ENCODE assay signal across 14 cellular contexts in genomic region chr7:44144968-44145418, GRCh38. TPM values are rescaled to one million over a fixed set of nuclear protein-coding genes. Genes with fewer than 3 reads are reported as not detected.
DNase-seq lines count a peak whose midpoint lies in the region; ATAC-seq, FAIRE-seq and TF ChIP-seq lines count a peak whose summit lies in the region.
"Had no signal": no experiment of that assay in that cellular context is flagged by ENCODE, and none has a peak within 500 bp of the region (broad histone marks: within the 10 kb centered on the region; RNA-seq: fewer than 3 reads in every experiment).

No MANE protein-coding gene starts in this region.

- no peak overlapping the region for H3K4me3 ChIP-seq in HepG2 (replicated peaks in 1 of 3; ENCODE audit: insufficient read depth in 1 of 3, low read depth in 2 of 3, low read length in 3 of 3)
- H3K4me3 ChIP-seq: MG63 had no signal

- FAIRE-seq in HepG2 (lab: Jason Lieb, UNC): no peak
- FAIRE-seq: frontal cortex had no signal

- no peak for TF ChIP-seq POLR2A in HepG2 (IDR thresholded peaks at IDR 0.05; ENCODE audit: insufficient read depth in 1 of 2, low read depth in 2 of 2, low read length in 2 of 2)

- no peak overlapping the region for H3K9ac ChIP-seq in HepG2 (ENCODE audit: insufficient read depth, low read depth, low read length)

- H4K20me1 ChIP-seq in HepG2 (ENCODE audit: insufficient read depth, low read length): no peaks in the 10 kb centered on the region

- H3K27ac Mint-ChIP-seq in activated naive CD8-positive, alpha-beta T cell treated with anti-CD3 and anti-CD28 coated beads for 36 hours: peak overlapping the region; percentile 87
- H3K27ac Mint-ChIP-seq in stimulated activated naive CD8-positive, alpha-beta T cell treated with anti-CD3 and anti-CD28 coated beads, Interleukin-15, amount 100 ng/mL, for 72 hours: peak overlapping the region in 1 of 2 donors; percentile 48

- H2AFZ ChIP-seq in HepG2 (ENCODE audit: low read length): no peak overlapping the region

- WGBS in HepG2 (ENCODE audit: low lambda C conversion rate): 77% methylated on average over 15 of the region's 27 CpGs

- intact Hi-C loops in HepG2 (cut with micrococcal nuclease; ENCODE audit: unreplicated experiment): no loop called here

- no peaks in the 10 kb centered on the region for H3K79me2 ChIP-seq in HepG2 (ENCODE audit: insufficient read depth, low read length)

- H3K4me1 Mint-ChIP-seq in activated T-cell treated with anti-CD3 and anti-CD28 coated beads, Interleukin-2, amount 50 U/mL, for 4 hours (ENCODE audit: low read depth): peaks cover 4% of the 10 kb centered on the region
- H3K4me1 Mint-ChIP-seq in activated naive CD8-positive, alpha-beta T cell treated with anti-CD3 and anti-CD28 coated beads for 36 hours: peaks cover 9% of the 10 kb centered on the region
- H3K4me1 Mint-ChIP-seq in stimulated activated naive CD8-positive, alpha-beta T cell treated with anti-CD3 and anti-CD28 coated beads, Interleukin-15, amount 100 ng/mL, for 72 hours: peaks cover 16% of the 10 kb centered on the region

- H3K4me1 ChIP-seq in HepG2 (ENCODE audit: insufficient read depth, low read length): no peaks in the 10 kb centered on the region

- no peak overlapping the region for H3K27ac ChIP-seq in HepG2 (ENCODE audit: extremely low read length, insufficient read depth, low read length)
- H3K27ac ChIP-seq: SJSA1 had no signal

- no peaks in the 10 kb centered on the region for H3K9me3 Mint-ChIP-seq in activated T-cell treated with anti-CD3 and anti-CD28 coated beads, Interleukin-2, amount 50 U/mL, for 4 hours
- H3K9me3 Mint-ChIP-seq in activated naive CD8-positive, alpha-beta T cell treated with anti-CD3 and anti-CD28 coated beads for 36 hours: no peaks in the 10 kb centered on the region
- H3K9me3 Mint-ChIP-seq in stimulated activated naive CD8-positive, alpha-beta T cell treated with anti-CD3 and anti-CD28 coated beads, Interleukin-15, amount 100 ng/mL, for 72 hours: no peaks in the 10 kb centered on the region

- no peaks in the 10 kb centered on the region for H3K36me3 Mint-ChIP-seq in activated T-cell treated with anti-CD3 and anti-CD28 coated beads, Interleukin-2, amount 50 U/mL, for 4 hours (ENCODE audit: insufficient read depth)
- no peaks in the 10 kb centered on the region for H3K36me3 Mint-ChIP-seq in activated naive CD8-positive, alpha-beta T cell treated with anti-CD3 and anti-CD28 coated beads for 36 hours

- no peak for ATAC-seq in activated T-cell treated with anti-CD3 and anti-CD28 coated beads, Interleukin-2, amount 50 U/mL, for 4 hours
- no peak for ATAC-seq in HepG2
- no peak for ATAC-seq in stimulated activated naive CD8-positive, alpha-beta T cell treated with anti-CD3 and anti-CD28 coated beads, Interleukin-15, amount 100 ng/mL, for 72 hours

- H3K27me3 Mint-ChIP-seq in activated T-cell treated with anti-CD3 and anti-CD28 coated beads, Interleukin-2, amount 50 U/mL, for 4 hours (ENCODE audit: low read depth): peaks cover 9% of the 10 kb centered on the region
- H3K27me3 Mint-ChIP-seq in activated naive CD8-positive, alpha-beta T cell treated with anti-CD3 and anti-CD28 coated beads for 36 hours: peaks cover 3% of the 10 kb centered on the region
- peaks cover 12% of the 10 kb centered on the region for H3K27me3 Mint-ChIP-seq in stimulated activated naive CD8-positive, alpha-beta T cell treated with anti-CD3 and anti-CD28 coated beads, Interleukin-15, amount 100 ng/mL, for 72 hours

- DNase-seq in activated T-cell treated with anti-CD3 and anti-CD28 coated beads, Interleukin-2, amount 50 U/mL, for 4 hours: no peak
- no peak for DNase-seq in activated T-cell treated with anti-CD3 and anti-CD28 coated beads, Interleukin-2, amount 50 U/mL, for 1 hour
- DNase-seq in activated naive CD8-positive, alpha-beta T cell treated with anti-CD3 and anti-CD28 coated beads for 36 hours: no peak
- no peak for DNase-seq in HepG2 (ENCODE audit: low spot score)
- no peak for DNase-seq in stimulated activated naive CD8-positive, alpha-beta T cell treated with anti-CD3 and anti-CD28 coated beads, Interleukin-15, amount 100 ng/mL, for 72 hours
- DNase-seq in NCI-H2227 (lab: John Stamatoyannopoulos, UW; ENCODE audit: unreplicated experiment): no peak
- DNase-seq in activated gamma-delta T cell (lab: John Stamatoyannopoulos, UW): no peak
- no peak for DNase-seq in NCI-H748 (lab: John Stamatoyannopoulos, UW; ENCODE audit: unreplicated experiment)
- DNase-seq: GOT3, MG63 had no signal

- no peak for TF ChIP-seq EP300 in HepG2 (IDR thresholded peaks at IDR 0.05; ENCODE audit: low read depth in 2 of 2, low read length in 2 of 2)
- no peak for TF ChIP-seq EP300 in HepG2 (CRISPR knock-in tag; IDR thresholded peaks at IDR 0.05; ENCODE audit: borderline replicate concordance)

- no peaks in the 10 kb centered on the region for H3K36me3 ChIP-seq in HepG2 (replicated peaks in 1 of 2; ENCODE audit: control insufficient read depth in 1 of 2, insufficient read depth in 2 of 2, low read length in 2 of 2)
- H3K36me3 ChIP-seq: MG63, SJSA1 had no signal

- CTCF ChIA-PET in HepG2 (lab: Yijun Ruan, JAX; ENCODE audit: low intra/inter-chr PET ratio, low total read pairs): no interaction called here

- no peak for TF ChIP-seq RAD21 in HepG2 (CRISPR knock-in tag; IDR thresholded peaks at IDR 0.05)

- no TSS peak for BruUV-seq in HepG2 (replicated peaks; lab: Mats Ljungman, UMichigan)

- no peak for TF ChIP-seq CTCF in HepG2 (CRISPR knock-in tag; IDR thresholded peaks at IDR 0.05)

- in situ Hi-C loops in HepG2 (cut with HindIII; ENCODE audit: extremely low pct_ligation_motif_present, low pct_unique_long_range_greater_than_20kb): no loop called here

- H3K4me3 Mint-ChIP-seq in activated T-cell treated with anti-CD3 and anti-CD28 coated beads, Interleukin-2, amount 50 U/mL, for 4 hours: peak overlapping the region; percentile 61
- H3K4me3 Mint-ChIP-seq in activated naive CD8-positive, alpha-beta T cell treated with anti-CD3 and anti-CD28 coated beads for 36 hours: peak overlapping the region; percentile 76
- peak overlapping the region; percentile 66 to 80 for H3K4me3 Mint-ChIP-seq in stimulated activated naive CD8-positive, alpha-beta T cell treated with anti-CD3 and anti-CD28 coated beads, Interleukin-15, amount 100 ng/mL, for 72 hours

- H3K9me3 ChIP-seq in HepG2 (ENCODE audit: low read length): no peaks in the 10 kb centered on the region
- H3K9me3 ChIP-seq: MG63, SJSA1 had no signal

- POLR2A ChIA-PET in HepG2 (lab: Yijun Ruan, JAX): no interaction called here

- H3K27me3 ChIP-seq in HepG2 (ENCODE audit: control insufficient read depth in 1 of 2, insufficient read depth in 2 of 2, low read length in 2 of 2): peaks cover 0 to 24% of the 10 kb centered on the region in 2 experiments; a peak in 2 of 5 replicates
- H3K27me3 ChIP-seq: MG63 had no signal

- H3K4me2 ChIP-seq in HepG2 (ENCODE audit: low read depth, low read length): no peak overlapping the region

RNA-seq across cellular contexts. Expression of gene MYL7, which starts 3.9 kb away (rescaled TPM):
- total RNA-seq in activated T-cell treated with anti-CD3 and anti-CD28 coated beads, Interleukin-2, amount 50 U/mL, for 4 hours: under 1 TPM in 1 of 3 donors, not detected in 2; 0.55 TPM
- total RNA-seq in activated naive CD8-positive, alpha-beta T cell treated with anti-CD3 and anti-CD28 coated beads for 36 hours: not detected
- 1.7 and 1.8 TPM in 2 replicates for total RNA-seq in HepG2 (2016; rRNA removed; fragmentation: Illumina TruSeq; extraction: Trizol)
- total RNA-seq in HepG2 (2016; cell fraction: cytosol; rRNA removed; fragmentation: Illumina TruSeq; extraction: Trizol; ENCODE audit: low read depth): 0.62 TPM in 1 of 2 replicates, not detected in the other
- total RNA-seq in HepG2 (2016; cell fraction: insoluble cytoplasmic fraction; rRNA removed; fragmentation: Illumina TruSeq; extraction: Trizol): 0.56 and 1.0 TPM in 2 replicates
- 0.34 TPM in 1 of 2 replicates, not detected in the other for total RNA-seq in HepG2 (2016; cell fraction: membrane; rRNA removed; fragmentation: Illumina TruSeq; extraction: Trizol)
- total RNA-seq in HepG2 (2016; cell fraction: nucleus; rRNA removed; fragmentation: Illumina TruSeq; extraction: Trizol): not detected in 2 replicates
- not detected in 2 replicates for polyA plus RNA-seq in HepG2 (2011; rRNA removed)
- polyA plus RNA-seq in HepG2 (2011; cell fraction: cytosol; rRNA removed): 0.18 TPM in 1 of 2 replicates, not detected in the other
- 1.1 TPM in 1 of 2 replicates, not detected in the other for polyA plus RNA-seq in HepG2 (2011; cell fraction: nucleus; rRNA removed)
- polyA plus RNA-seq in HepG2 (2012): not detected in 2 replicates
- 0.51 TPM in 1 of 2 replicates, not detected in the other for polyA plus RNA-seq in HepG2 (2016; cell fraction: cytosol; fragmentation: Illumina TruSeq; extraction: Trizol; ENCODE audit: low read depth)
- polyA plus RNA-seq in HepG2 (2016; cell fraction: insoluble cytoplasmic fraction; fragmentation: Illumina TruSeq; extraction: Trizol; ENCODE audit: low read depth): 1.1 and 2.1 TPM in 2 replicates
- not detected in 2 replicates for polyA plus RNA-seq in HepG2 (2016; cell fraction: membrane; fragmentation: Illumina TruSeq; extraction: Trizol; ENCODE audit: low read depth)
- polyA plus RNA-seq in HepG2 (2016; cell fraction: nucleus; fragmentation: Illumina TruSeq; extraction: Trizol; ENCODE audit: insufficient read depth, low read depth): not detected in 2 replicates
- polyA minus RNA-seq in HepG2 (2011; rRNA and poly(A)+ RNA removed; ENCODE audit: low replicate concordance): not detected in 2 replicates
- polyA minus RNA-seq in HepG2 (2011; cell fraction: cytosol; rRNA and poly(A)+ RNA removed): not detected in 2 replicates
- polyA minus RNA-seq in HepG2 (2011; cell fraction: nucleus; rRNA and poly(A)+ RNA removed): not detected in 2 replicates
- total RNA-seq: NCI-H460, SJSA1 had no signal
- polyA plus RNA-seq: AG04450 had no signal

RNA-seq across cellular contexts. Expression of gene POLD2, which starts 21.6 kb away (rescaled TPM):
- 100 to 1,000 TPM; 336 to 373 (median 346) TPM for total RNA-seq in activated T-cell treated with anti-CD3 and anti-CD28 coated beads, Interleukin-2, amount 50 U/mL, for 4 hours
- 100 to 1,000 TPM; 287 to 296 TPM for total RNA-seq in activated naive CD8-positive, alpha-beta T cell treated with anti-CD3 and anti-CD28 coated beads for 36 hours
- total RNA-seq in HepG2 (2016; rRNA removed; fragmentation: Illumina TruSeq; extraction: Trizol): 87.6 and 98.8 TPM in 2 replicates
- total RNA-seq in HepG2 (2016; cell fraction: cytosol; rRNA removed; fragmentation: Illumina TruSeq; extraction: Trizol; ENCODE audit: low read depth): 118 and 152 TPM in 2 replicates
- total RNA-seq in HepG2 (2016; cell fraction: insoluble cytoplasmic fraction; rRNA removed; fragmentation: Illumina TruSeq; extraction: Trizol): 74.7 and 95.4 TPM in 2 replicates
- total RNA-seq in HepG2 (2016; cell fraction: membrane; rRNA removed; fragmentation: Illumina TruSeq; extraction: Trizol): 139 and 187 TPM in 2 replicates
- 49.1 and 55.1 TPM in 2 replicates for total RNA-seq in HepG2 (2016; cell fraction: nucleus; rRNA removed; fragmentation: Illumina TruSeq; extraction: Trizol)
- polyA plus RNA-seq in HepG2 (2011; rRNA removed): 86.7 and 95.1 TPM in 2 replicates
- 65.5 and 120 TPM in 2 replicates for polyA plus RNA-seq in HepG2 (2011; cell fraction: cytosol; rRNA removed)
- 88.2 and 88.7 TPM in 2 replicates for polyA plus RNA-seq in HepG2 (2011; cell fraction: nucleus; rRNA removed)
- polyA plus RNA-seq in HepG2 (2012): 64.0 and 65.2 TPM in 2 replicates
- polyA plus RNA-seq in HepG2 (2016; cell fraction: cytosol; fragmentation: Illumina TruSeq; extraction: Trizol; ENCODE audit: low read depth): 134 and 181 TPM in 2 replicates
- 104 and 131 TPM in 2 replicates for polyA plus RNA-seq in HepG2 (2016; cell fraction: insoluble cytoplasmic fraction; fragmentation: Illumina TruSeq; extraction: Trizol; ENCODE audit: low read depth)
- polyA plus RNA-seq in HepG2 (2016; cell fraction: membrane; fragmentation: Illumina TruSeq; extraction: Trizol; ENCODE audit: low read depth): 176 and 207 TPM in 2 replicates
- 104 and 121 TPM in 2 replicates for polyA plus RNA-seq in HepG2 (2016; cell fraction: nucleus; fragmentation: Illumina TruSeq; extraction: Trizol; ENCODE audit: insufficient read depth, low read depth)
- 82.4 and 267 TPM in 2 replicates for polyA minus RNA-seq in HepG2 (2011; rRNA and poly(A)+ RNA removed; ENCODE audit: low replicate concordance)
- 16.1 and 23.4 TPM in 2 replicates for polyA minus RNA-seq in HepG2 (2011; cell fraction: cytosol; rRNA and poly(A)+ RNA removed)
- polyA minus RNA-seq in HepG2 (2011; cell fraction: nucleus; rRNA and poly(A)+ RNA removed): 22.9 TPM in 2 replicates

RNA-seq across cellular contexts. Expression of gene AEBP1, which starts 40.8 kb away (rescaled TPM):
- total RNA-seq in activated T-cell treated with anti-CD3 and anti-CD28 coated beads, Interleukin-2, amount 50 U/mL, for 4 hours: 10 to 100 TPM; 26.7 to 36.3 (median 35.7) TPM
- total RNA-seq in activated naive CD8-positive, alpha-beta T cell treated with anti-CD3 and anti-CD28 coated beads for 36 hours: 10 to 100 TPM; 32.6 to 38.3 TPM
- total RNA-seq in HepG2 (2016; rRNA removed; fragmentation: Illumina TruSeq; extraction: Trizol): 0.22 TPM in 1 of 2 replicates, not detected in the other
- not detected in 2 replicates for total RNA-seq in HepG2 (2016; cell fraction: cytosol; rRNA removed; fragmentation: Illumina TruSeq; extraction: Trizol; ENCODE audit: low read depth)
- 0.04 TPM in 1 of 2 replicates, not detected in the other for total RNA-seq in HepG2 (2016; cell fraction: insoluble cytoplasmic fraction; rRNA removed; fragmentation: Illumina TruSeq; extraction: Trizol)
- not detected in 2 replicates for total RNA-seq in HepG2 (2016; cell fraction: membrane; rRNA removed; fragmentation: Illumina TruSeq; extraction: Trizol)
- not detected in 2 replicates for total RNA-seq in HepG2 (2016; cell fraction: nucleus; rRNA removed; fragmentation: Illumina TruSeq; extraction: Trizol)
- 0.55 and 0.81 TPM in 2 replicates for polyA plus RNA-seq in HepG2 (2011; rRNA removed)
- 0.15 and 0.27 TPM in 2 replicates for polyA plus RNA-seq in HepG2 (2011; cell fraction: cytosol; rRNA removed)
- 6.7 and 6.8 TPM in 2 replicates for polyA plus RNA-seq in HepG2 (2011; cell fraction: nucleus; rRNA removed)
- 0.96 and 1.3 TPM in 2 replicates for polyA plus RNA-seq in HepG2 (2012)
- polyA plus RNA-seq in HepG2 (2016; cell fraction: cytosol; fragmentation: Illumina TruSeq; extraction: Trizol; ENCODE audit: low read depth): not detected in 2 replicates
- not detected in 2 replicates for polyA plus RNA-seq in HepG2 (2016; cell fraction: insoluble cytoplasmic fraction; fragmentation: Illumina TruSeq; extraction: Trizol; ENCODE audit: low read depth)
- not detected in 2 replicates for polyA plus RNA-seq in HepG2 (2016; cell fraction: membrane; fragmentation: Illumina TruSeq; extraction: Trizol; ENCODE audit: low read depth)
- 0.29 and 0.89 TPM in 2 replicates for polyA plus RNA-seq in HepG2 (2016; cell fraction: nucleus; fragmentation: Illumina TruSeq; extraction: Trizol; ENCODE audit: insufficient read depth, low read depth)
- 0.14 TPM in 1 of 2 replicates, not detected in the other for polyA minus RNA-seq in HepG2 (2011; rRNA and poly(A)+ RNA removed; ENCODE audit: low replicate concordance)
- 0.18 and 0.79 TPM in 2 replicates for polyA minus RNA-seq in HepG2 (2011; cell fraction: cytosol; rRNA and poly(A)+ RNA removed)
- 0.37 and 0.64 TPM in 2 replicates for polyA minus RNA-seq in HepG2 (2011; cell fraction: nucleus; rRNA and poly(A)+ RNA removed)
- total RNA-seq: NCI-H460, SJSA1 had no signal

RNA-seq across cellular contexts. Expression of gene GCK, which starts 44.2 kb away (rescaled TPM):
- total RNA-seq in activated T-cell treated with anti-CD3 and anti-CD28 coated beads, Interleukin-2, amount 50 U/mL, for 4 hours: 1 to 10 TPM; 1.3 to 4.3 (median 2.7) TPM
- total RNA-seq in activated naive CD8-positive, alpha-beta T cell treated with anti-CD3 and anti-CD28 coated beads for 36 hours: 1 to 10 TPM; 2.5 to 3.7 TPM
- not detected in 2 replicates for total RNA-seq in HepG2 (2016; rRNA removed; fragmentation: Illumina TruSeq; extraction: Trizol)
- not detected in 2 replicates for total RNA-seq in HepG2 (2016; cell fraction: cytosol; rRNA removed; fragmentation: Illumina TruSeq; extraction: Trizol; ENCODE audit: low read depth)
- not detected in 2 replicates for total RNA-seq in HepG2 (2016; cell fraction: insoluble cytoplasmic fraction; rRNA removed; fragmentation: Illumina TruSeq; extraction: Trizol)
- total RNA-seq in HepG2 (2016; cell fraction: membrane; rRNA removed; fragmentation: Illumina TruSeq; extraction: Trizol): not detected in 2 replicates
- total RNA-seq in HepG2 (2016; cell fraction: nucleus; rRNA removed; fragmentation: Illumina TruSeq; extraction: Trizol): not detected in 2 replicates
- polyA plus RNA-seq in HepG2 (2011; rRNA removed): not detected in 2 replicates
- polyA plus RNA-seq in HepG2 (2011; cell fraction: cytosol; rRNA removed): not detected in 2 replicates
- polyA plus RNA-seq in HepG2 (2011; cell fraction: nucleus; rRNA removed): not detected in 2 replicates
- 0.55 TPM in 1 of 2 replicates, not detected in the other for polyA plus RNA-seq in HepG2 (2012)
- polyA plus RNA-seq in HepG2 (2016; cell fraction: cytosol; fragmentation: Illumina TruSeq; extraction: Trizol; ENCODE audit: low read depth): not detected in 2 replicates
- polyA plus RNA-seq in HepG2 (2016; cell fraction: insoluble cytoplasmic fraction; fragmentation: Illumina TruSeq; extraction: Trizol; ENCODE audit: low read depth): not detected in 2 replicates
- polyA plus RNA-seq in HepG2 (2016; cell fraction: membrane; fragmentation: Illumina TruSeq; extraction: Trizol; ENCODE audit: low read depth): not detected in 2 replicates
- polyA plus RNA-seq in HepG2 (2016; cell fraction: nucleus; fragmentation: Illumina TruSeq; extraction: Trizol; ENCODE audit: insufficient read depth, low read depth): not detected in 2 replicates
- polyA minus RNA-seq in HepG2 (2011; rRNA and poly(A)+ RNA removed; ENCODE audit: low replicate concordance): not detected in 2 replicates
- polyA minus RNA-seq in HepG2 (2011; cell fraction: cytosol; rRNA and poly(A)+ RNA removed): not detected in 2 replicates
- polyA minus RNA-seq in HepG2 (2011; cell fraction: nucleus; rRNA and poly(A)+ RNA removed): not detected in 2 replicates
- total RNA-seq: NCI-H460 had no signal

RNA-seq across cellular contexts. Expression of gene YKT6, which starts 55.8 kb away (rescaled TPM):
- 100 to 1,000 TPM; 114 to 121 (median 115) TPM for total RNA-seq in activated T-cell treated with anti-CD3 and anti-CD28 coated beads, Interleukin-2, amount 50 U/mL, for 4 hours
- total RNA-seq in activated naive CD8-positive, alpha-beta T cell treated with anti-CD3 and anti-CD28 coated beads for 36 hours: 10 to 100 TPM; 74.9 to 75.9 TPM
- total RNA-seq in HepG2 (2016; rRNA removed; fragmentation: Illumina TruSeq; extraction: Trizol): 52.2 and 59.0 TPM in 2 replicates
- 32.5 and 39.5 TPM in 2 replicates for total RNA-seq in HepG2 (2016; cell fraction: cytosol; rRNA removed; fragmentation: Illumina TruSeq; extraction: Trizol; ENCODE audit: low read depth)
- 50.3 and 53.4 TPM in 2 replicates for total RNA-seq in HepG2 (2016; cell fraction: insoluble cytoplasmic fraction; rRNA removed; fragmentation: Illumina TruSeq; extraction: Trizol)
- total RNA-seq in HepG2 (2016; cell fraction: membrane; rRNA removed; fragmentation: Illumina TruSeq; extraction: Trizol): 72.2 and 82.9 TPM in 2 replicates
- 29.8 and 32.8 TPM in 2 replicates for total RNA-seq in HepG2 (2016; cell fraction: nucleus; rRNA removed; fragmentation: Illumina TruSeq; extraction: Trizol)
- polyA plus RNA-seq in HepG2 (2011; rRNA removed): 60.3 and 65.6 TPM in 2 replicates
- polyA plus RNA-seq in HepG2 (2011; cell fraction: cytosol; rRNA removed): 59.3 and 64.4 TPM in 2 replicates
- 71.8 and 75.7 TPM in 2 replicates for polyA plus RNA-seq in HepG2 (2011; cell fraction: nucleus; rRNA removed)
- polyA plus RNA-seq in HepG2 (2012): 36.1 and 46.4 TPM in 2 replicates
- 51.9 and 71.1 TPM in 2 replicates for polyA plus RNA-seq in HepG2 (2016; cell fraction: cytosol; fragmentation: Illumina TruSeq; extraction: Trizol; ENCODE audit: low read depth)
- 67.7 and 77.1 TPM in 2 replicates for polyA plus RNA-seq in HepG2 (2016; cell fraction: insoluble cytoplasmic fraction; fragmentation: Illumina TruSeq; extraction: Trizol; ENCODE audit: low read depth)
- polyA plus RNA-seq in HepG2 (2016; cell fraction: membrane; fragmentation: Illumina TruSeq; extraction: Trizol; ENCODE audit: low read depth): 72.0 and 86.2 TPM in 2 replicates
- polyA plus RNA-seq in HepG2 (2016; cell fraction: nucleus; fragmentation: Illumina TruSeq; extraction: Trizol; ENCODE audit: insufficient read depth, low read depth): 65.4 and 71.2 TPM in 2 replicates
- polyA minus RNA-seq in HepG2 (2011; rRNA and poly(A)+ RNA removed; ENCODE audit: low replicate concordance): 55.8 and 105 TPM in 2 replicates
- polyA minus RNA-seq in HepG2 (2011; cell fraction: cytosol; rRNA and poly(A)+ RNA removed): 19.1 and 20.7 TPM in 2 replicates
- 38.1 and 44.4 TPM in 2 replicates for polyA minus RNA-seq in HepG2 (2011; cell fraction: nucleus; rRNA and poly(A)+ RNA removed)

Comparison
In these comparisons a context has a peak if more than half of its experiments do, and no peak if none do; other contexts are left out.
1. RNA of gene AEBP1, which starts 40.8 kb away (total RNA-seq): 32.6 to 38.3 TPM in activated naive CD8-positive, alpha-beta T cell treated with anti-CD3 and anti-CD28 coated beads for 36 hours and 26.7 to 36.3 TPM in activated T-cell treated with anti-CD3 and anti-CD28 coated beads, Interleukin-2, amount 50 U/mL, for 4 hours; 0.04 to 0.22 TPM in HepG2; every median in the first group is over 10 times any median in the second.
2. Peak in every context shown above with its lines, with median percentiles within 50 percentile points of each other: H3K4me3 Mint-ChIP-seq.